25 cellular contexts compared by ENCODE assay signal in the genomic region with DNA sequence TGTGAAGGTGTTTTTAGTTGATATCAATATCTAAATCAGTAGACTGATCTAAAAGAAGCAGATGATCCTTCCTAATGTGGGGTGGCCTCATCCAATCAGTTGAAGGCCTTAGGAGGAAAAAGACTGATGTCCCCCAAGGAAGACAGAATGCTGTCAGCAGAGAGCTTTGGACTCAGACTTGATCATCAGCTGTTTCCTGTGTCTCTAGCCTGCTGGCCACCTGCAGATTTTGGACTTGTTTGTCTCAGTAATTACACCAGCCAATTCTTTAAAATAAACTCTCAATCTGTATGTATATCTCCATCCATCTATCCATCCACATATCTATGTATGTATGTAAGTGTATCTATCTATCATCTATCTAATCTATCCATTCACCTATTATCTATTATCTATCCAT.
"Had no signal": no experiment of that assay in that cellular context is flagged by ENCODE, and none has a peak within 500 bp of the region (broad histone marks: within the 10 kb centered on the region; RNA-seq: fewer than 3 reads in every experiment).

No MANE protein-coding gene starts in this region.

- H3K27me3 Mint-ChIP-seq: dendritic cell treated with granulocyte-macrophage colony-stimulating factor and Interleukin-4, amounts not matched to agents 40 ng/mL and 50 ng/mL, for 4 days; stimulated activated naive CD8-positive, alpha-beta T cell treated with anti-CD3 and anti-CD28 coated beads, Interleukin-15, amount 100 ng/mL, for 72 hours had no signal

- H3K4me3 ChIP-seq: left lung, lung, ovary, psoas muscle, right atrium auricular region, spleen, tibial artery had no signal

- H3K36me3 ChIP-seq: left lung, neutrophil, ovary, right atrium auricular region, spleen, tibial artery had no signal

- H3K36me3 Mint-ChIP-seq: activated naive CD4-positive, alpha-beta T cell treated with anti-CD3 and anti-CD28 coated beads, Interleukin-2, amount 50 U/mL, for 72 hours; brain had no signal

- H3K9me3 ChIP-seq: left lung, neutrophil, ovary, psoas muscle, right atrium auricular region, spleen, tibial artery had no signal

- DNase-seq: activated CD4-positive, alpha-beta T cell treated with anti-CD3 and anti-CD28 coated beads for 4 hours; activated CD4-positive, CD25-positive, alpha-beta regulatory T cell; activated CD8-positive, alpha-beta memory T cell treated with anti-CD3 and anti-CD28 coated beads, Interleukin-2, amount 10 ng/mL, durations not matched to agents 7 days and 5 days; activated CD8-positive, alpha-beta T cell treated with anti-CD3 and anti-CD28 coated beads for 36 hours; aorta; caudate nucleus; effector CD4-positive, alpha-beta T cell; foreskin keratinocyte; kidney glomerular epithelial cell; left lung; ovary; psoas muscle; spleen; stimulated activated CD4-positive, alpha-beta T cell treated with anti-CD3 and anti-CD28 coated beads, Interleukin-4, amount 100 ng/mL, for 1 hour; stimulated activated naive CD8-positive, alpha-beta T cell treated with anti-CD3 and anti-CD28 coated beads, Interleukin-15, amount 100 ng/mL, for 72 hours; T-helper 1 cell; T-helper 9 cell; tibial artery had no signal

- H3K4me1 ChIP-seq: foreskin keratinocyte, psoas muscle, right atrium auricular region had no signal

- H3K9me3 Mint-ChIP-seq: activated CD8-positive, alpha-beta T cell treated with anti-CD3 and anti-CD28 coated beads for 36 hours; activated naive CD4-positive, alpha-beta T cell treated with anti-CD3 and anti-CD28 coated beads, Interleukin-2, amount 50 U/mL, for 72 hours; dendritic cell treated with granulocyte-macrophage colony-stimulating factor and Interleukin-4, amounts not matched to agents 40 ng/mL and 50 ng/mL, for 4 days; nephron; stimulated activated naive CD8-positive, alpha-beta T cell treated with anti-CD3 and anti-CD28 coated beads, Interleukin-15, amount 100 ng/mL, for 72 hours had no signal

- H3K27ac ChIP-seq: foreskin keratinocyte, left lung, neutrophil, ovary, psoas muscle, right atrium auricular region, tibial artery had no signal

- H3K4me1 Mint-ChIP-seq: nephron had no signal

- ATAC-seq: activated CD8-positive, alpha-beta memory T cell treated with anti-CD3 and anti-CD28 coated beads, Interleukin-2, amount 10 ng/mL, durations not matched to agents 7 days and 5 days; activated CD8-positive, alpha-beta T cell treated with anti-CD3 and anti-CD28 coated beads for 36 hours; foreskin keratinocyte; left lung; psoas muscle had no signal

- H3K4me3 Mint-ChIP-seq: activated CD8-positive, alpha-beta memory T cell treated with anti-CD3 and anti-CD28 coated beads, Interleukin-2, amount 10 ng/mL, durations not matched to agents 7 days and 5 days; activated CD8-positive, alpha-beta T cell treated with anti-CD3 and anti-CD28 coated beads for 36 hours; brain; dendritic cell treated with granulocyte-macrophage colony-stimulating factor and Interleukin-4, amounts not matched to agents 40 ng/mL and 50 ng/mL, for 4 days; nephron; stimulated activated naive CD8-positive, alpha-beta T cell treated with anti-CD3 and anti-CD28 coated beads, Interleukin-15, amount 100 ng/mL, for 72 hours had no signal

- H3K27ac Mint-ChIP-seq: activated CD8-positive, alpha-beta memory T cell treated with anti-CD3 and anti-CD28 coated beads, Interleukin-2, amount 10 ng/mL, durations not matched to agents 7 days and 5 days; activated CD8-positive, alpha-beta T cell treated with anti-CD3 and anti-CD28 coated beads for 36 hours; activated naive CD4-positive, alpha-beta T cell treated with anti-CD3 and anti-CD28 coated beads, Interleukin-2, amount 50 U/mL, for 72 hours; dendritic cell treated with granulocyte-macrophage colony-stimulating factor and Interleukin-4, amounts not matched to agents 40 ng/mL and 50 ng/mL, for 4 days; nephron had no signal

- H3K27me3 ChIP-seq: foreskin keratinocyte, left lung, ovary, right atrium auricular region, spleen, tibial artery had no signal
